ENCODE assay signal across 25 cellular contexts in genomic region chr12:132215644-132215989, GRCh38.
"Had no signal": no experiment of that assay in that cellular context is flagged by ENCODE, and none has a peak within 500 bp of the region (broad histone marks: within the 10 kb centered on the region; RNA-seq: fewer than 3 reads in every experiment).

No MANE protein-coding gene starts in this region.

- H3K4me3 ChIP-seq: colonic mucosa, esophagus squamous epithelium, gastroesophageal sphincter had no signal

- ATAC-seq: activated CD4-positive, alpha-beta T cell treated with anti-CD3 and anti-CD28 coated beads for 36 hours; activated CD8-positive, alpha-beta T cell treated with anti-CD3 and anti-CD28 coated beads for 36 hours; activated T-cell treated with anti-CD3 and anti-CD28 coated beads, Interleukin-2, amount 50 U/mL, for 4 hours; activated T-helper 17 cell treated with anti-CD3 and anti-CD28 coated beads, Interleukin-2, amount 50 U/mL, for 72 hours; gastroesophageal sphincter had no signal

- H3K9me3 ChIP-seq: colonic mucosa, esophagus squamous epithelium, gastroesophageal sphincter had no signal

- H3K27me3 ChIP-seq: brain microvascular endothelial cell, colonic mucosa had no signal

- FAIRE-seq: astrocyte, bronchial epithelial cell, endometrium, endothelial cell of umbilical vein had no signal

- H3K27ac ChIP-seq: brain microvascular endothelial cell, colonic mucosa, epithelial cell of prostate, esophagus squamous epithelium, gastroesophageal sphincter had no signal

- H3K36me3 ChIP-seq: brain microvascular endothelial cell, colonic mucosa, esophagus squamous epithelium, gastroesophageal sphincter had no signal

- H3K9me3 Mint-ChIP-seq: activated T-cell treated with anti-CD3 and anti-CD28 coated beads, Interleukin-2, amount 50 U/mL, for 4 hours had no signal

- H3K4me3 Mint-ChIP-seq: activated CD4-positive, alpha-beta T cell treated with anti-CD3 and anti-CD28 coated beads for 36 hours; activated CD8-positive, alpha-beta T cell treated with anti-CD3 and anti-CD28 coated beads for 36 hours; activated naive CD8-positive, alpha-beta T cell; activated T-cell treated with anti-CD3 and anti-CD28 coated beads, Interleukin-2, amount 50 U/mL, for 4 hours; activated T-helper 17 cell treated with anti-CD3 and anti-CD28 coated beads, Interleukin-2, amount 50 U/mL, for 72 hours had no signal

- H3K4me1 Mint-ChIP-seq: activated CD4-positive, alpha-beta T cell treated with anti-CD3 and anti-CD28 coated beads for 36 hours had no signal

- DNase-seq: activated CD4-positive, alpha-beta T cell treated with anti-CD3 and anti-CD28 coated beads for 36 hours; activated CD4-positive, alpha-beta T cell treated with anti-CD3 and anti-CD28 coated beads, Interleukin-2, amount 50 U/mL, for 1 hour; activated CD4-positive, CD25-positive, alpha-beta regulatory T cell; activated CD4-positive, CD25-positive, alpha-beta regulatory T cell treated with anti-CD3 and anti-CD28 coated beads, Interleukin-2, amount 50 U/mL, for 72 hours; activated CD8-positive, alpha-beta memory T cell treated with anti-CD3 and anti-CD28 coated beads for 24 hours; activated CD8-positive, alpha-beta T cell treated with anti-CD3 and anti-CD28 coated beads for 36 hours; activated effector memory CD4-positive, alpha-beta T cell treated with Interleukin-2 at 50 U/mL for 16 hours; activated gamma-delta T cell treated with Interleukin-2 at 50 U/mL for 16 hours; activated naive CD4-positive, alpha-beta T cell treated with anti-CD3 and anti-CD28 coated beads, Interleukin-2, amount 50 U/mL, for 16 hours; activated T-cell treated with anti-CD3 and anti-CD28 coated beads, Interleukin-2, amount 50 U/mL, for 4 hours; amniotic stem cell; anterior cingulate cortex; brain microvascular endothelial cell; colonic mucosa; effector CD8-positive, alpha-beta T cell; esophagus squamous epithelium; foreskin melanocyte had no signal

- H3K4me1 ChIP-seq: colonic mucosa, esophagus squamous epithelium, gastroesophageal sphincter had no signal

- H3K27ac Mint-ChIP-seq: activated CD4-positive, alpha-beta T cell treated with anti-CD3 and anti-CD28 coated beads for 36 hours; activated CD8-positive, alpha-beta T cell treated with anti-CD3 and anti-CD28 coated beads for 36 hours; activated naive CD8-positive, alpha-beta T cell; activated T-helper 17 cell treated with anti-CD3 and anti-CD28 coated beads, Interleukin-2, amount 50 U/mL, for 72 hours had no signal

- H3K36me3 Mint-ChIP-seq: activated naive CD8-positive, alpha-beta T cell had no signal

- H3K27me3 Mint-ChIP-seq: activated CD4-positive, alpha-beta T cell treated with anti-CD3 and anti-CD28 coated beads for 36 hours had no signal
